15 cellular contexts compared by ENCODE assay signal in the genomic region with DNA sequence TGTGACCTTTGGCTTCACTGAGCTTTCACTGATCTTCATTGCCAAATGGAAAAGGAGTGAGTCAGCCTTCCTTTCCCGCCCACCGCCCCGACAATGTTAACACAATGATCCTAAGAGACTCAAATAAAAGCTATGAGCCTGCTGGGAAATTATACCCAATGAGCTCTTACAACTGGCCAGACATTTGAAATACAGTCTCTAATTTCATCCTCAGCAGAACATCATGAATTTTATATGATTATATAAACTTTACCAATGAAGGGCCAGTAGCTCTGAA.
DNase-seq lines count a peak whose midpoint lies in the region; ATAC-seq, FAIRE-seq and TF ChIP-seq lines count a peak whose summit lies in the region.
"Had no signal": no experiment of that assay in that cellular context is flagged by ENCODE, and none has a peak within 500 bp of the region (broad histone marks: within the 10 kb centered on the region; RNA-seq: fewer than 3 reads in every experiment).

No MANE protein-coding gene starts in this region.

- peaks cover 25% of the 10 kb centered on the region for H3K4me1 Mint-ChIP-seq in neural progenitor cell

- H3K27ac ChIP-seq in AG04450 (ENCODE audit: low read depth, low read length) (no peak overlapping the region), HepG2 (ENCODE audit: extremely low read length, insufficient read depth, low read length) (no peak overlapping the region), neural progenitor cell (no peak overlapping the region)

- no peaks in the 10 kb centered on the region for H3F3A ChIP-seq in neural progenitor cell (ENCODE audit: low read depth)

- H3K4me2 ChIP-seq in HepG2 (ENCODE audit: low read depth, low read length) (no peak overlapping the region), neural progenitor cell (no peak overlapping the region)

- TF ChIP-seq CTCF in AG04450 (IDR thresholded peaks at IDR 0.05; ENCODE audit: low read depth, low read length), result no peak
- TF ChIP-seq CTCF in HepG2 (CRISPR knock-in tag; IDR thresholded peaks at IDR 0.05), result no peak
- TF ChIP-seq CTCF in neural progenitor cell (IDR thresholded peaks at IDR 0.05), result no peak

- in situ Hi-C loops in HepG2 (cut with HindIII; ENCODE audit: extremely low pct_ligation_motif_present, low pct_unique_long_range_greater_than_20kb), result no loop called here

- no peak for TF ChIP-seq RAD21 in HepG2 (CRISPR knock-in tag; IDR thresholded peaks at IDR 0.05)

- H4K20me1 ChIP-seq in HepG2 (ENCODE audit: insufficient read depth, low read length), result no peaks in the 10 kb centered on the region
- no peaks in the 10 kb centered on the region for H4K20me1 ChIP-seq in neural progenitor cell (ENCODE audit: low read depth)

- DNase-seq in AG04450 (ENCODE audit: low read depth, low spot score) (peak; percentile 7), LHCN-M2 (ENCODE audit: low read depth) (peak; percentile 61), dermis blood vessel endothelial cell (peak; percentile 84), HepG2 (ENCODE audit: low spot score) (peak; percentile 12), NCI-H446 treated with DMSO at 0.1 percent for 48 hours (lab: John Stamatoyannopoulos, UW) (no peak), neural progenitor cell (ENCODE audit: low spot score) (no peak)
- DNase-seq: activated T-cell treated with anti-CD3 and anti-CD28 coated beads, Interleukin-2, amount 50 U/mL, for 72 hours; glutamatergic neuron; H7; NCI-H2171; SIG-M5 had no signal

- TF ChIP-seq POLR2A in HepG2 (IDR thresholded peaks at IDR 0.05; ENCODE audit: insufficient read depth in 1 of 2, low read depth in 2 of 2, low read length in 2 of 2), result no peak

- CTCF ChIA-PET in AG04450 (lab: Charles Lee), result interaction anchor here (1.5 kb wide), 1 partner anchor 621 kb away, joined by 5 read pairs; no protein-coding TSS in a partner anchor
- CTCF ChIA-PET in HepG2 (lab: Yijun Ruan, JAX; ENCODE audit: low intra/inter-chr PET ratio, low total read pairs), result no interaction called here

- H3K27me3 ChIP-seq in AG04450 (ENCODE audit: control insufficient read depth, insufficient read depth, low read length) (no peaks in the 10 kb centered on the region), HepG2 (ENCODE audit: control insufficient read depth in 1 of 2, insufficient read depth in 2 of 2, low read length in 2 of 2) (peaks cover 2 to 43% of the 10 kb centered on the region in 2 experiments), neural progenitor cell (no peaks in the 10 kb centered on the region)

- ATAC-seq in HepG2, result no peak
- ATAC-seq in HG02798 (IDR thresholded peaks at IDR 0.05; ENCODE audit: poor library complexity, unreplicated experiment), result no peak
- no peak for ATAC-seq in GM18858 (IDR thresholded peaks at IDR 0.05; ENCODE audit: unreplicated experiment)
- ATAC-seq: activated T-cell treated with anti-CD3 and anti-CD28 coated beads, Interleukin-2, amount 50 U/mL, for 72 hours; K562 had no signal

- no peaks in the 10 kb centered on the region; the same call in 1 of the 2 replicates for H3K9me3 ChIP-seq in AG04450 (ENCODE audit: control insufficient read depth, insufficient read depth, low read length)
- H3K9me3 ChIP-seq in HepG2 (ENCODE audit: low read length), result no peaks in the 10 kb centered on the region
- H3K9me3 ChIP-seq in neural progenitor cell (ENCODE audit: low read depth), result no peaks in the 10 kb centered on the region

- no peak overlapping the region for H3K4me3 ChIP-seq in AG04450 (ENCODE audit: low read depth, low read length)
- H3K4me3 ChIP-seq in HepG2 (replicated peaks in 1 of 3; ENCODE audit: insufficient read depth in 1 of 3, low read depth in 2 of 3, low read length in 3 of 3), result no peak overlapping the region
- H3K4me3 ChIP-seq in neural progenitor cell, result no peak overlapping the region
- H3K4me3 ChIP-seq: K562 had no signal

- H3K9me3 Mint-ChIP-seq in neural progenitor cell, result no peaks in the 10 kb centered on the region
- H3K9me3 Mint-ChIP-seq: activated T-cell treated with anti-CD3 and anti-CD28 coated beads, Interleukin-2, amount 50 U/mL, for 72 hours; type B pancreatic cell had no signal

- no peaks in the 10 kb centered on the region for H3K36me3 Mint-ChIP-seq in neural progenitor cell
- H3K36me3 Mint-ChIP-seq: type B pancreatic cell had no signal

- no peaks in the 10 kb centered on the region for H3K4me1 ChIP-seq in HepG2 (ENCODE audit: insufficient read depth, low read length)
- no peaks in the 10 kb centered on the region for H3K4me1 ChIP-seq in neural progenitor cell

- H3K9ac ChIP-seq in HepG2 (ENCODE audit: insufficient read depth, low read depth, low read length) (no peak overlapping the region), neural progenitor cell (no peak overlapping the region)

- BruUV-seq in HepG2 (replicated peaks; lab: Mats Ljungman, UMichigan), result no TSS peak

- POLR2A ChIA-PET in AG04450 (lab: Yijun Ruan, JAX) (interaction anchor here (0.5 kb wide), 1 partner anchor 21 kb away, joined by 3 read pairs; no protein-coding TSS in a partner anchor), HepG2 (lab: Yijun Ruan, JAX) (no interaction called here)

- FAIRE-seq in HepG2 (lab: Jason Lieb, UNC), result no peak
- FAIRE-seq: K562 had no signal

- H3K4me3 Mint-ChIP-seq in neural progenitor cell, result no peak overlapping the region
- H3K4me3 Mint-ChIP-seq: activated T-cell treated with anti-CD3 and anti-CD28 coated beads, Interleukin-2, amount 50 U/mL, for 72 hours; type B pancreatic cell had no signal

- 10% methylated on average over 3 of the region's 3 CpGs for WGBS in HepG2 (ENCODE audit: low lambda C conversion rate)

- no peak for TF ChIP-seq EP300 in HepG2 (IDR thresholded peaks at IDR 0.05; ENCODE audit: low read depth in 2 of 2, low read length in 2 of 2)
- no peak for TF ChIP-seq EP300 in HepG2 (CRISPR knock-in tag; IDR thresholded peaks at IDR 0.05; ENCODE audit: borderline replicate concordance)

- peaks cover 3% of the 10 kb centered on the region for H3K27me3 Mint-ChIP-seq in neural progenitor cell (ENCODE audit: insufficient read depth, low read depth)
- H3K27me3 Mint-ChIP-seq: type B pancreatic cell had no signal

- H3K36me3 ChIP-seq in HepG2 (replicated peaks in 1 of 2; ENCODE audit: control insufficient read depth in 1 of 2, insufficient read depth in 2 of 2, low read length in 2 of 2) (no peaks in the 10 kb centered on the region), neural progenitor cell (no peaks in the 10 kb centered on the region)

- no peak overlapping the region for H3K27ac Mint-ChIP-seq in neural progenitor cell
- H3K27ac Mint-ChIP-seq: activated T-cell treated with anti-CD3 and anti-CD28 coated beads, Interleukin-2, amount 50 U/mL, for 72 hours; type B pancreatic cell had no signal

- intact Hi-C loops in HepG2 (cut with micrococcal nuclease; ENCODE audit: unreplicated experiment), result no loop called here

- H2AFZ ChIP-seq in HepG2 (ENCODE audit: low read length) (no peak overlapping the region), neural progenitor cell (replicated peaks) (no peak overlapping the region)

- H3K79me2 ChIP-seq in HepG2 (ENCODE audit: insufficient read depth, low read length) (no peaks in the 10 kb centered on the region), neural progenitor cell (ENCODE audit: low read depth) (no peaks in the 10 kb centered on the region)

TF ChIP-seq in HepG2, 621 proteins besides CTCF, POLR2A, EP300 and RAD21 (continues in another document):
- TF ChIP-seq FOSL2 (CRISPR knock-in tag; IDR thresholded peaks at IDR 0.05) (peak; percentile 44), SRSF9 (IDR thresholded peaks at IDR 0.05; ENCODE audit: borderline replicate concordance, insufficient read depth, low read depth, low read length, poor library complexity, severe bottlenecking) (no peak), NCOA2 (CRISPR knock-in tag; IDR thresholded peaks at IDR 0.05) (no peak), ZNF33A (CRISPR knock-in tag; IDR thresholded peaks at IDR 0.05; ENCODE audit: borderline replicate concordance) (no peak)
- TF ChIP-seq, protein P1, sequence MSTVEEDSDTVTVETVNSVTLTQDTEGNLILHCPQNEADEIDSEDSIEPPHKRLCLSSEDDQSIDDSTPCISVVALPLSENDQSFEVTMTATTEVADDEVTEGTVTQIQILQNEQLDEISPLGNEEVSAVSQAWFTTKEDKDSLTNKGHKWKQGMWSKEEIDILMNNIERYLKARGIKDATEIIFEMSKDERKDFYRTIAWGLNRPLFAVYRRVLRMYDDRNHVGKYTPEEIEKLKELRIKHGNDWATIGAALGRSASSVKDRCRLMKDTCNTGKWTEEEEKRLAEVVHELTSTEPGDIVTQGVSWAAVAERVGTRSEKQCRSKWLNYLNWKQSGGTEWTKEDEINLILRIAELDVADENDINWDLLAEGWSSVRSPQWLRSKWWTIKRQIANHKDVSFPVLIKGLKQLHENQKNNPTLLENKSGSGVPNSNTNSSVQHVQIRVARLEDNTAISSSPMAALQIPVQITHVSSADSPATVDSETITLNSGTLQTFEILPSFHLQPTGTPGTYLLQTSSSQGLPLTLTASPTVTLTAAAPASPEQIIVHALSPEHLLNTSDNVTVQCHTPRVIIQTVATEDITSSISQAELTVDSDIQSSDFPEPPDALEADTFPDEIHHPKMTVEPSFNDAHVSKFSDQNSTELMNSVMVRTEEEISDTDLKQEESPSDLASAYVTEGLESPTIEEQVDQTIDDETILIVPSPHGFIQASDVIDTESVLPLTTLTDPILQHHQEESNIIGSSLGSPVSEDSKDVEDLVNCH (CRISPR knock-in tag; IDR thresholded peaks at IDR 0.05), result no peak
- TF ChIP-seq, protein P2, sequence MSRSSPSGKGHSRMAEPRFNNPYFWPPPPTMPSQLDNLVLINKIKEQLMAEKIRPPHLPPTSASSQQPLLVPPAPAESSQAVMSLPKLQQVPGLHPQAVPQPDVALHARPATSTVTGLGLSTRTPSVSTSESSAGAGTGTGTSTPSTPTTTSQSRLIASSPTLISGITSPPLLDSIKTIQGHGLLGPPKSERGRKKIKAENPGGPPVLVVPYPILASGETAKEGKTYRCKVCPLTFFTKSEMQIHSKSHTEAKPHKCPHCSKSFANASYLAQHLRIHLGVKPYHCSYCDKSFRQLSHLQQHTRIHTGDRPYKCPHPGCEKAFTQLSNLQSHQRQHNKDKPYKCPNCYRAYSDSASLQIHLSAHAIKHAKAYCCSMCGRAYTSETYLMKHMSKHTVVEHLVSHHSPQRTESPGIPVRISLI (CRISPR knock-in tag; IDR thresholded peaks at IDR 0.05; ENCODE audit: borderline replicate concordance), result no peak

Comparison
In these comparisons a context has a peak if more than half of its experiments do, and no peak if none do; other contexts are left out.
1. DNase-seq: peak in AG04450 (single experiment), LHCN-M2 (single experiment), dermis blood vessel endothelial cell (single experiment) and HepG2 (single experiment); none in NCI-H446 treated with DMSO at 0.1 percent for 48 hours (single experiment) and neural progenitor cell (single experiment).